Comparison of ENCODE assay signal across 1 cellular context in genomic region chr16:87880117-87880696, GRCh38.
TF ChIP-seq lines count a peak whose summit lies in the region.

No MANE protein-coding gene starts in this region.

TF ChIP-seq in HepG2, 621 proteins besides CTCF, POLR2A, EP300 and RAD21 (continued from another document):
- no peak for TF ChIP-seq ZBTB40 (IDR thresholded peaks at IDR 0.05)
- peak; percentile 53; the same call in 1 of the 2 replicates for TF ChIP-seq ZBTB40 (CRISPR knock-in tag; IDR thresholded peaks at IDR 0.05)
- TF ChIP-seq CEBPG (CRISPR knock-in tag; IDR thresholded peaks at IDR 0.05) = no peak
- 0 out of 2 replicates have a peak, but pooled peaks have one; percentile 15 for TF ChIP-seq PAXIP1 (CRISPR knock-in tag; conservative IDR thresholded peaks at IDR 0.05)
- TF ChIP-seq GABPB1 (CRISPR knock-in tag; IDR thresholded peaks at IDR 0.05) = 0 out of 2 replicates have a peak, but pooled peaks have one; percentile 30
- no peak for TF ChIP-seq ZNF382 (CRISPR knock-in tag; IDR thresholded peaks at IDR 0.05; ENCODE audit: borderline replicate concordance)
- 0 out of 2 replicates have a peak, but pooled peaks have one; percentile 14 for TF ChIP-seq MAZ (IDR thresholded peaks at IDR 0.05; ENCODE audit: borderline replicate concordance, low read depth, low read length)
- no peak for TF ChIP-seq MAZ (CRISPR knock-in tag; IDR thresholded peaks at IDR 0.05; ENCODE audit: low read depth)
- no peak for TF ChIP-seq CBX2 (IDR thresholded peaks at IDR 0.05; ENCODE audit: low read depth, low read length)
- no peak; the same call in 1 of the 2 replicates for TF ChIP-seq CBX2 (CRISPR knock-in tag; IDR thresholded peaks at IDR 0.05; ENCODE audit: low read depth)
- no peak for TF ChIP-seq ZMYM4 (CRISPR knock-in tag; IDR thresholded peaks at IDR 0.05)
- 0 out of 2 replicates have a peak, but pooled peaks have one; percentile 42 for TF ChIP-seq HINFP (CRISPR knock-in tag; IDR thresholded peaks at IDR 0.05; ENCODE audit: low read depth)
- 0 out of 2 replicates have a peak, but pooled peaks have one; percentile 5 for TF ChIP-seq STAG1 (CRISPR knock-in tag; IDR thresholded peaks at IDR 0.05)
- TF ChIP-seq ARHGAP35 (CRISPR knock-in tag; IDR thresholded peaks at IDR 0.05; ENCODE audit: borderline replicate concordance) = 0 out of 2 replicates have a peak, but pooled peaks have one; percentile 21
- TF ChIP-seq ZNF691 (CRISPR knock-in tag; IDR thresholded peaks at IDR 0.05; ENCODE audit: borderline replicate concordance, low read depth) = 0 out of 2 replicates have a peak, but pooled peaks have one; percentile 30
- no peak for TF ChIP-seq TEAD2 (CRISPR knock-in tag; IDR thresholded peaks at IDR 0.05)
- peak; percentile 21; the same call in 1 of the 2 replicates for TF ChIP-seq HDAC2 (CRISPR knock-in tag; IDR thresholded peaks at IDR 0.05)
- no peak for TF ChIP-seq NFKB2 (CRISPR knock-in tag; IDR thresholded peaks at IDR 0.05; ENCODE audit: borderline replicate concordance)
- peak; percentile 46 for TF ChIP-seq KDM2A (CRISPR knock-in tag; IDR thresholded peaks at IDR 0.05; ENCODE audit: borderline replicate concordance, low read depth)
- TF ChIP-seq, protein P1, sequence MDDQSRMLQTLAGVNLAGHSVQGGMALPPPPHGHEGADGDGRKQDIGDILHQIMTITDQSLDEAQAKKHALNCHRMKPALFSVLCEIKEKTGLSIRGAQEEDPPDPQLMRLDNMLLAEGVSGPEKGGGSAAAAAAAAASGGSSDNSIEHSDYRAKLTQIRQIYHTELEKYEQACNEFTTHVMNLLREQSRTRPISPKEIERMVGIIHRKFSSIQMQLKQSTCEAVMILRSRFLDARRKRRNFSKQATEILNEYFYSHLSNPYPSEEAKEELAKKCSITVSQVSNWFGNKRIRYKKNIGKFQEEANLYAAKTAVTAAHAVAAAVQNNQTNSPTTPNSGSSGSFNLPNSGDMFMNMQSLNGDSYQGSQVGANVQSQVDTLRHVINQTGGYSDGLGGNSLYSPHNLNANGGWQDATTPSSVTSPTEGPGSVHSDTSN (CRISPR knock-in tag; IDR thresholded peaks at IDR 0.05; ENCODE audit: borderline replicate concordance) = no peak
- no peak for TF ChIP-seq FOXA1 (IDR thresholded peaks at IDR 0.05)
- TF ChIP-seq FOXA1 (CRISPR knock-in tag; IDR thresholded peaks at IDR 0.05) = peak; percentile 3; the same call in 1 of the 2 replicates
- 0 out of 2 replicates have a peak, but pooled peaks have one; percentile 62 for TF ChIP-seq CCDC6 (CRISPR knock-in tag; IDR thresholded peaks at IDR 0.05)
- TF ChIP-seq THYN1 (CRISPR knock-in tag; IDR thresholded peaks at IDR 0.05; ENCODE audit: borderline replicate concordance, low read depth) = no peak
- 0 out of 2 replicates have a peak, but pooled peaks have one; percentile 23 for TF ChIP-seq ZSCAN21 (CRISPR knock-in tag; IDR thresholded peaks at IDR 0.05; ENCODE audit: borderline replicate concordance)
- TF ChIP-seq, protein P2, sequence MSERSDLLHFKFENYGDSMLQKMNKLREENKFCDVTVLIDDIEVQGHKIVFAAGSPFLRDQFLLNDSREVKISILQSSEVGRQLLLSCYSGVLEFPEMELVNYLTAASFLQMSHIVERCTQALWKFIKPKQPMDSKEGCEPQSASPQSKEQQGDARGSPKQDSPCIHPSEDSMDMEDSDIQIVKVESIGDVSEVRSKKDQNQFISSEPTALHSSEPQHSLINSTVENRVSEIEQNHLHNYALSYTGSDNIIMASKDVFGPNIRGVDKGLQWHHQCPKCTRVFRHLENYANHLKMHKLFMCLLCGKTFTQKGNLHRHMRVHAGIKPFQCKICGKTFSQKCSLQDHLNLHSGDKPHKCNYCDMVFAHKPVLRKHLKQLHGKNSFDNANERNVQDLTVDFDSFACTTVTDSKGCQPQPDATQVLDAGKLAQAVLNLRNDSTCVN (CRISPR knock-in tag; IDR thresholded peaks at IDR 0.05; ENCODE audit: borderline replicate concordance) = no peak
- TF ChIP-seq, protein P3, sequence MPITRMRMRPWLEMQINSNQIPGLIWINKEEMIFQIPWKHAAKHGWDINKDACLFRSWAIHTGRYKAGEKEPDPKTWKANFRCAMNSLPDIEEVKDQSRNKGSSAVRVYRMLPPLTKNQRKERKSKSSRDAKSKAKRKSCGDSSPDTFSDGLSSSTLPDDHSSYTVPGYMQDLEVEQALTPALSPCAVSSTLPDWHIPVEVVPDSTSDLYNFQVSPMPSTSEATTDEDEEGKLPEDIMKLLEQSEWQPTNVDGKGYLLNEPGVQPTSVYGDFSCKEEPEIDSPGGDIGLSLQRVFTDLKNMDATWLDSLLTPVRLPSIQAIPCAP (CRISPR knock-in tag; IDR thresholded peaks at IDR 0.05; ENCODE audit: low read depth) = no peak
- no peak for TF ChIP-seq TSC22D2 (CRISPR knock-in tag; IDR thresholded peaks at IDR 0.05; ENCODE audit: borderline replicate concordance)
- TF ChIP-seq GTF2F1 (IDR thresholded peaks at IDR 0.05; ENCODE audit: low read length) = no peak
TF ChIP-seq in HepG2: peak in this region for 48.
